In the genomic region with DNA sequence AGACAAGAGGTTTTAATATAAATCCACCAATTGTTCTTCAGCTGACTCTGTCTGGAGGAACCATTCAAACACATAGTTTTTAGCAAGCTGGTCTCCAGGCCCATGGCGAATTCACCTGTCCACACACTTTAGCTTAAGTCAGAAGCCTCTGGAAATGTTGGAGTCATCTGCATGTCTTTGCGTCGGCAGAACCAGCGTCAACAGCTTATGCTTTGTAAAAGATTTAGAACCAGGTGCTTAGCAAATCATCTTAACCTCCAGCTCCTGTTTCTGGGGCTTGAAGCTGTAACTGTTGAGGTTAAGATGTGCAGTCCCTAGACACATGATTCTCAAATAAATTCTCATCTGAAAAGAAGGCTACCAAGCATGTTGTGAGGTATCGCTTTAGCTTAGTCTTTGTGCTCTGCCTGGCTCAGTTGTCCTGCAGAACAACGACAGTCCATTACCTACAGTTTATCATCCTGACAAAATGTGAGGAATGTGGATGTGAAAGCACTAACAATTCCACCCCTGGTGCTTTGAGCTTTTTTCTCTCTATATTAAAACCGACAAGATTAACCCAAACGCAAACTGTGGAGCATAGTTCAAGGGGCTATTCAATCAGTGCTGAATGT, we compare ENCODE assay signal across 1 cellular context.
TF ChIP-seq lines count a peak whose summit lies in the region.

No MANE protein-coding gene starts in this region.

TF ChIP-seq in H1, 55 proteins besides CTCF, POLR2A, EP300 and RAD21:
- TF ChIP-seq SAP30 (IDR thresholded peaks at IDR 0.05; ENCODE audit: insufficient read depth, insufficient replicate concordance, low read length) (no peak), BACH1 (IDR thresholded peaks at IDR 0.05; ENCODE audit: low read length) (no peak), ZNF274 (IDR thresholded peaks at IDR 0.05; ENCODE audit: borderline replicate concordance, extremely low read depth, low read length) (no peak), NRF1 (IDR thresholded peaks at IDR 0.05; ENCODE audit: low read depth, low read length) (no peak), NANOG (IDR thresholded peaks at IDR 0.05; ENCODE audit: insufficient read depth, low read depth, low read length, poor library complexity, severe bottlenecking) (no peak), E2F6 (IDR thresholded peaks at IDR 0.05) (no peak), SIN3A (conservative IDR thresholded peaks at IDR 0.05 in 1 of 2, IDR thresholded peaks at IDR 0.05 in 1 of 2; ENCODE audit: low read depth in 1 of 2, low read length in 2 of 2) (no peak), SP2 (IDR thresholded peaks at IDR 0.05; ENCODE audit: low read length) (no peak), KDM5A (IDR thresholded peaks at IDR 0.05; ENCODE audit: low read length) (no peak), TAF1 (IDR thresholded peaks at IDR 0.05; ENCODE audit: low read depth, low read length) (no peak)
